ENCODE assay signal across 1 cellular context in the genomic region with DNA sequence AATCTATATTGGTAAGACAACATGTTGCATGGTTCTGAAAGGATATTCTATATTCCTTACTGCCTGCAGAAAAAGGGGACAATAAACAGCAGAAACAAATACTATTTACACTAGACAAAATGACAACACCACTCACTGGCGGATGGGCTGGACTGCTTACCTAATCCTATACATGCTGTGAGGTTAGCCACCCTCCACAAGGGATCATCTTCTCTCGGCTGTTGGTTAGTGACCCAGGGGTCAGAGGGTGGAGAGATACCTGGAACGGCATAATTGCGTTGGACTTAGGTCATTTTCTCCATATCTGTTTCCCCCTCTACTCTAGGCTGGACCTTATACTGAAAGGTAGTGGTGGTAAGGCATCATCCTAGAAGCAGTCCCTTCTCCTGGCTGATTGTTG.
TF ChIP-seq lines count a peak whose summit lies in the region.

No MANE protein-coding gene starts in this region.

TF ChIP-seq in GM23338, 12 proteins besides CTCF, POLR2A, EP300 and RAD21 (continued from another document):
- TF ChIP-seq, protein P1, sequence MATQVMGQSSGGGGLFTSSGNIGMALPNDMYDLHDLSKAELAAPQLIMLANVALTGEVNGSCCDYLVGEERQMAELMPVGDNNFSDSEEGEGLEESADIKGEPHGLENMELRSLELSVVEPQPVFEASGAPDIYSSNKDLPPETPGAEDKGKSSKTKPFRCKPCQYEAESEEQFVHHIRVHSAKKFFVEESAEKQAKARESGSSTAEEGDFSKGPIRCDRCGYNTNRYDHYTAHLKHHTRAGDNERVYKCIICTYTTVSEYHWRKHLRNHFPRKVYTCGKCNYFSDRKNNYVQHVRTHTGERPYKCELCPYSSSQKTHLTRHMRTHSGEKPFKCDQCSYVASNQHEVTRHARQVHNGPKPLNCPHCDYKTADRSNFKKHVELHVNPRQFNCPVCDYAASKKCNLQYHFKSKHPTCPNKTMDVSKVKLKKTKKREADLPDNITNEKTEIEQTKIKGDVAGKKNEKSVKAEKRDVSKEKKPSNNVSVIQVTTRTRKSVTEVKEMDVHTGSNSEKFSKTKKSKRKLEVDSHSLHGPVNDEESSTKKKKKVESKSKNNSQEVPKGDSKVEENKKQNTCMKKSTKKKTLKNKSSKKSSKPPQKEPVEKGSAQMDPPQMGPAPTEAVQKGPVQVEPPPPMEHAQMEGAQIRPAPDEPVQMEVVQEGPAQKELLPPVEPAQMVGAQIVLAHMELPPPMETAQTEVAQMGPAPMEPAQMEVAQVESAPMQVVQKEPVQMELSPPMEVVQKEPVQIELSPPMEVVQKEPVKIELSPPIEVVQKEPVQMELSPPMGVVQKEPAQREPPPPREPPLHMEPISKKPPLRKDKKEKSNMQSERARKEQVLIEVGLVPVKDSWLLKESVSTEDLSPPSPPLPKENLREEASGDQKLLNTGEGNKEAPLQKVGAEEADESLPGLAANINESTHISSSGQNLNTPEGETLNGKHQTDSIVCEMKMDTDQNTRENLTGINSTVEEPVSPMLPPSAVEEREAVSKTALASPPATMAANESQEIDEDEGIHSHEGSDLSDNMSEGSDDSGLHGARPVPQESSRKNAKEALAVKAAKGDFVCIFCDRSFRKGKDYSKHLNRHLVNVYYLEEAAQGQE (IDR thresholded peaks at IDR 0.05; ENCODE audit: unreplicated experiment), result no peak
- TF ChIP-seq STAT1 (IDR thresholded peaks at IDR 0.05; ENCODE audit: unreplicated experiment), result no peak
